ENCODE assay signal across 9 cellular contexts in genomic region chr3:62332771-62333381, GRCh38. TPM values are rescaled to one million over a fixed set of nuclear protein-coding genes. Genes with fewer than 3 reads are reported as not detected.
DNase-seq lines count a peak whose midpoint lies in the region; ATAC-seq, FAIRE-seq and TF ChIP-seq lines count a peak whose summit lies in the region.
"Had no signal": no experiment of that assay in that cellular context is flagged by ENCODE, and none has a peak within 500 bp of the region (broad histone marks: within the 10 kb centered on the region; RNA-seq: fewer than 3 reads in every experiment).

No MANE protein-coding gene starts in this region.

- no peaks in the 10 kb centered on the region for H4K20me1 ChIP-seq in Loucy (ENCODE audit: insufficient read depth, low read length, poor library complexity, severe bottlenecking)

- H3K9me3 ChIP-seq in Loucy (ENCODE audit: insufficient read depth, low read depth, low read length) (no peaks in the 10 kb centered on the region), pancreas (no peaks in the 10 kb centered on the region), sigmoid colon (no peaks in the 10 kb centered on the region)

- no peak overlapping the region for H2AFZ ChIP-seq in Loucy (ENCODE audit: low read length)

- no peaks in the 10 kb centered on the region for H3K4me1 ChIP-seq in Loucy (ENCODE audit: insufficient read depth, low read length, poor library complexity, severe bottlenecking)
- H3K4me1 ChIP-seq in pancreas, result no peaks in the 10 kb centered on the region
- H3K4me1 ChIP-seq in sigmoid colon, result no peaks in the 10 kb centered on the region

- H3K9ac ChIP-seq in Loucy (ENCODE audit: low read depth, low read length, poor library complexity, severe bottlenecking), result no peak overlapping the region

- no peaks in the 10 kb centered on the region for H3K36me3 ChIP-seq in GM06990 (ENCODE audit: control insufficient read depth, insufficient read depth, low read length)
- H3K36me3 ChIP-seq in Loucy (ENCODE audit: insufficient read depth, low read length), result no peaks in the 10 kb centered on the region
- H3K36me3 ChIP-seq in pancreas, result no peaks in the 10 kb centered on the region
- no peaks in the 10 kb centered on the region for H3K36me3 ChIP-seq in sigmoid colon

- intact Hi-C loops in pancreas (cut with DNase I), result no loop called here
- intact Hi-C loops in sigmoid colon (cut with DNase I), result no loop called here

- H3K27me3 ChIP-seq in GM06990 (replicated peaks; ENCODE audit: control insufficient read depth, insufficient read depth, low read length), result no peaks in the 10 kb centered on the region
- no peaks in the 10 kb centered on the region for H3K27me3 ChIP-seq in Loucy (ENCODE audit: insufficient read depth, low read length, poor library complexity, severe bottlenecking)
- H3K27me3 ChIP-seq in pancreas, result no peaks in the 10 kb centered on the region
- H3K27me3 ChIP-seq in sigmoid colon, result no peaks in the 10 kb centered on the region

- TF ChIP-seq POLR2A in sigmoid colon (IDR thresholded peaks at IDR 0.05), result no peak

- H3K27ac ChIP-seq in pancreas, result no peak overlapping the region
- H3K27ac ChIP-seq in sigmoid colon, result no peak overlapping the region

- ATAC-seq in pancreas, result no peak

- H3K9me2 ChIP-seq in Loucy (replicated peaks; ENCODE audit: low read depth, low read length), result no peaks in the 10 kb centered on the region

- H3K4me2 ChIP-seq in Loucy (ENCODE audit: low read depth, low read length, poor library complexity, severe bottlenecking), result no peak overlapping the region

- no peaks in the 10 kb centered on the region for H3F3A ChIP-seq in Loucy (ENCODE audit: low read depth)

- FAIRE-seq in pancreas (lab: Jason Lieb, UNC), result peak; percentile 86

- TF ChIP-seq CTCF in GM06990 (IDR thresholded peaks at IDR 0.05; ENCODE audit: insufficient read depth, low read length, poor library complexity, severe bottlenecking) (peak; percentile 52), Loucy (conservative IDR thresholded peaks at IDR 0.05; ENCODE audit: low read length) (peak; percentile 86), pancreas (IDR thresholded peaks at IDR 0.05) (peak; percentile 11 to 49 (median 26)), sigmoid colon (IDR thresholded peaks at IDR 0.05) (peak in 1 of 4 experiments; percentile 39)

- DNase-seq in GM06990 (ENCODE audit: extremely low read depth, insufficient read length), result no peak
- peak; percentile 18 for DNase-seq in dedifferentiated amniotic fluid mesenchymal stem cell (ENCODE audit: extremely low spot score)
- DNase-seq in pancreas, result no peak
- DNase-seq in cortex of kidney (lab: John Stamatoyannopoulos, UW), result no peak
- DNase-seq in sigmoid colon, result no peak
- DNase-seq in stimulated activated CD4-positive, alpha-beta T cell treated with anti-CD3 and anti-CD28 coated beads, Interleukin-2, amount 100 ng/mL, for 24 hours, result no peak
- DNase-seq in activated CD8-positive, alpha-beta memory T cell treated with anti-CD3 and anti-CD28 coated beads, Interleukin-2, amount 50 U/mL, for 48 hours, result no peak

- no peaks in the 10 kb centered on the region for H3K79me2 ChIP-seq in Loucy (ENCODE audit: insufficient read depth, low read length)

- H3K4me3 ChIP-seq in GM06990 (replicated peaks; ENCODE audit: low read depth, low read length), result no peak overlapping the region
- no peak overlapping the region for H3K4me3 ChIP-seq in Loucy (ENCODE audit: low read length, poor library complexity, severe bottlenecking)
- H3K4me3 ChIP-seq in pancreas, result no peak overlapping the region
- H3K4me3 ChIP-seq in sigmoid colon, result no peak overlapping the region

- 38 to 39% methylated on average over 3 of the region's 3 CpGs for WGBS in pancreas, 2 donors
- 52 to 65% methylated on average over 3 of the region's 3 CpGs for WGBS in sigmoid colon, 2 donors

- no peak for TF ChIP-seq EP300 in sigmoid colon (IDR thresholded peaks at IDR 0.05)

RNA-seq across cellular contexts. Expression of gene FEZF2, which starts 40.5 kb away (rescaled TPM):
- not detected for total RNA-seq in pancreas
- polyA plus RNA-seq in pancreas, result under 1 TPM in 1 of 2 donors, not detected in 1; 0.12 TPM
- total RNA-seq in sigmoid colon, result not detected
- polyA plus RNA-seq in sigmoid colon, result not detected
- total RNA-seq: activated naive CD4-positive, alpha-beta T cell treated with anti-CD3 and anti-CD28 coated beads, Interleukin-2, amount 50 U/mL, for 72 hours had no signal
